Comparison of ENCODE assay signal across 33 cellular contexts in the genomic region with DNA sequence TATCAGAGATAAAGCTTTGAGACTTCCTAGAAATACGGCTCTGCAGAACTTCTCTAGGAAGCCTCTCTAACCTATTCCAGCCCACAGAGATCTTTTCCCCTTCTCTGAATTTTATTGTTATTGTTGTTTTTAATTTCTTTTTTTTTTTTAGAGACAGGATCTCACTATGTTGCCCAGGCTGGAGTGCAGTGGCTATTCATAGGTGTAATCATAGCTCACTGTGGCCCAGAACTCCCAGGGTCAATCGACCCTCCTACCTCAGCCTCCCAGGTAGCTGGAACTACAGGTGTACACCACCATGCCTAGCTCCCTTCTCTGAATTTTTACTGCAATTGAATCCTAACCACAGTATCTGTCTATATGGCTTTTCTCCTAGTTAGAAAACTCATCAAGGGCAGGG. TPM values are rescaled to one million over a fixed set of nuclear protein-coding genes. Genes with fewer than 3 reads are reported as not detected.
"Had no signal": no experiment of that assay in that cellular context is flagged by ENCODE, and none has a peak within 500 bp of the region (broad histone marks: within the 10 kb centered on the region; RNA-seq: fewer than 3 reads in every experiment).

No MANE protein-coding gene starts in this region.

- H3K27me3 ChIP-seq: dorsolateral prefrontal cortex, gastrocnemius medialis, sigmoid colon, tibial nerve had no signal

- H3K27ac Mint-ChIP-seq: activated CD4-positive, alpha-beta memory T cell treated with anti-CD3 and anti-CD28 coated beads for 36 hours; activated naive CD4-positive, alpha-beta T cell treated with anti-CD3 and anti-CD28 coated beads for 36 hours; activated T-helper 1 cell treated with anti-CD3 and anti-CD28 coated beads, Interleukin-12 subunit alpha, Interleukin-12 subunit beta, Interleukin-2, Interleukin-4 antibody, amounts not matched to agents 30 ng/mL and 10 ng/mL and 1 ng/mL, durations not matched to agents 14 hours and 24 hours and 36 hours; effector memory CD8-positive, alpha-beta T cell; stimulated activated naive B cell treated with anti-CD40 and anti-IgM and Interleukin-4, amounts not matched to agents 10 μg/mL and 1 μg/mL and 100 μg/mL, for 72 hours; T-helper 1 cell treated with Interleukin-12 subunit alpha and Interleukin-12 subunit beta and Interleukin-4 antibody, amounts not matched to agents 30 μg/mL and 1 μg/mL, for 36 hours had no signal

- H3K4me3 ChIP-seq: dorsolateral prefrontal cortex, gastrocnemius medialis, sigmoid colon, smooth muscle cell, tibial nerve had no signal

- H3K4me3 Mint-ChIP-seq: activated CD4-positive, alpha-beta memory T cell treated with anti-CD3 and anti-CD28 coated beads for 36 hours; activated naive CD4-positive, alpha-beta T cell treated with anti-CD3 and anti-CD28 coated beads for 36 hours; activated T-helper 1 cell treated with anti-CD3 and anti-CD28 coated beads, Interleukin-12 subunit alpha, Interleukin-12 subunit beta, Interleukin-2, Interleukin-4 antibody, amounts not matched to agents 30 ng/mL and 10 ng/mL and 1 ng/mL, durations not matched to agents 14 hours and 24 hours and 36 hours; effector memory CD8-positive, alpha-beta T cell; nephron; stimulated activated naive B cell treated with anti-CD40 and anti-IgM and Interleukin-4, amounts not matched to agents 10 μg/mL and 1 μg/mL and 100 μg/mL, for 72 hours; T-helper 1 cell treated with Interleukin-12 subunit alpha and Interleukin-12 subunit beta and Interleukin-4 antibody, amounts not matched to agents 30 μg/mL and 1 μg/mL, for 36 hours had no signal

- H3K27ac ChIP-seq: gastrocnemius medialis, sigmoid colon, VCaP had no signal

- H3K9me3 Mint-ChIP-seq: activated CD4-positive, alpha-beta memory T cell treated with anti-CD3 and anti-CD28 coated beads for 36 hours; activated naive CD4-positive, alpha-beta T cell treated with anti-CD3 and anti-CD28 coated beads for 36 hours; activated T-helper 1 cell treated with anti-CD3 and anti-CD28 coated beads, Interleukin-12 subunit alpha, Interleukin-12 subunit beta, Interleukin-2, Interleukin-4 antibody, amounts not matched to agents 30 ng/mL and 10 ng/mL and 1 ng/mL, durations not matched to agents 14 hours and 24 hours and 36 hours; effector memory CD8-positive, alpha-beta T cell; nephron; stimulated activated naive B cell treated with anti-CD40 and anti-IgM and Interleukin-4, amounts not matched to agents 10 μg/mL and 1 μg/mL and 100 μg/mL, for 72 hours; T-helper 1 cell treated with Interleukin-12 subunit alpha and Interleukin-12 subunit beta and Interleukin-4 antibody, amounts not matched to agents 30 μg/mL and 1 μg/mL, for 36 hours had no signal

- H3K36me3 Mint-ChIP-seq: activated CD4-positive, alpha-beta memory T cell treated with anti-CD3 and anti-CD28 coated beads for 36 hours; stimulated activated naive B cell treated with anti-CD40 and anti-IgM and Interleukin-4, amounts not matched to agents 10 μg/mL and 1 μg/mL and 100 μg/mL, for 72 hours had no signal

- ATAC-seq: activated CD4-positive, CD25-positive, alpha-beta regulatory T cell treated with anti-CD3 and anti-CD28 coated beads, Interleukin-2, amount 50 U/mL, for 24 hours; effector memory CD8-positive, alpha-beta T cell; gastrocnemius medialis; stimulated activated naive B cell treated with anti-CD40 and anti-IgM and Interleukin-4, amounts not matched to agents 10 μg/mL and 1 μg/mL and 100 μg/mL, for 72 hours had no signal

- DNase-seq: activated CD4-positive, alpha-beta memory T cell treated with anti-CD3 and anti-CD28 coated beads for 36 hours; activated CD4-positive, alpha-beta T cell treated with anti-CD3 and anti-CD28 coated beads for 48 hours; activated CD8-positive, alpha-beta memory T cell treated with anti-CD3 and anti-CD28 coated beads, Interleukin-2, amount 50 U/mL, for 4 hours; activated effector memory CD4-positive, alpha-beta T cell treated with anti-CD3 and anti-CD28 coated beads, Interleukin-2, amount 50 U/mL, for 16 hours; activated naive CD4-positive, alpha-beta T cell treated with anti-CD3 and anti-CD28 coated beads for 36 hours; activated T-cell treated with anti-CD3 and anti-CD28 coated beads, Interleukin-2, amount 50 U/mL, for 1 hour; dorsolateral prefrontal cortex; effector memory CD8-positive, alpha-beta T cell; erythroblast; gastrocnemius medialis; glutamatergic neuron; left cardiac atrium; mesenchymal stem cell; retina; sigmoid colon; stimulated activated CD4-positive, alpha-beta T cell treated with anti-CD3 and anti-CD28 coated beads, Interleukin-2, amount 100 ng/mL, for 24 hours; stimulated activated naive B cell treated with anti-CD40 and anti-IgM and Interleukin-4, amounts not matched to agents 10 μg/mL and 1 μg/mL and 100 μg/mL, for 72 hours; T-helper 9 cell had no signal

- H3K36me3 ChIP-seq: sigmoid colon, tibial nerve had no signal

- H3K4me2 ChIP-seq: smooth muscle cell had no signal

- H3K9me3 ChIP-seq: gastrocnemius medialis, sigmoid colon, tibial nerve had no signal

RNA-seq across cellular contexts. Expression of a gene that starts 19.6 kb away (rescaled TPM):
- total RNA-seq: activated T-helper 1 cell treated with anti-CD3 and anti-CD28 coated beads, Interleukin-12 subunit alpha, Interleukin-12 subunit beta, Interleukin-2, Interleukin-4 antibody, amounts not matched to agents 30 ng/mL and 10 ng/mL and 1 ng/mL, durations not matched to agents 14 hours and 24 hours and 36 hours had no signal

RNA-seq across cellular contexts. Expression of a gene that starts 44.8 kb away (rescaled TPM):
- total RNA-seq: activated T-helper 1 cell treated with anti-CD3 and anti-CD28 coated beads, Interleukin-12 subunit alpha, Interleukin-12 subunit beta, Interleukin-2, Interleukin-4 antibody, amounts not matched to agents 30 ng/mL and 10 ng/mL and 1 ng/mL, durations not matched to agents 14 hours and 24 hours and 36 hours; gastrocnemius medialis; left cardiac atrium; myocyte; osteoblast; smooth muscle cell; temporal lobe; tibial nerve; urinary bladder had no signal
- polyA plus RNA-seq: keratinocyte, smooth muscle cell had no signal

RNA-seq across cellular contexts. Expression of a gene that starts 59.0 kb away (rescaled TPM):
- total RNA-seq: activated CD4-positive, alpha-beta memory T cell treated with anti-CD3 and anti-CD28 coated beads for 36 hours; activated CD8-positive, alpha-beta memory T cell treated with anti-CD3 and anti-CD28 coated beads for 36 hours; activated naive CD4-positive, alpha-beta T cell treated with anti-CD3 and anti-CD28 coated beads for 36 hours; activated T-helper 1 cell treated with anti-CD3 and anti-CD28 coated beads, Interleukin-12 subunit alpha, Interleukin-12 subunit beta, Interleukin-2, Interleukin-4 antibody, amounts not matched to agents 30 ng/mL and 10 ng/mL and 1 ng/mL, durations not matched to agents 14 hours and 24 hours and 36 hours; gastrocnemius medialis; left cardiac atrium; liver; myocyte; osteoblast; posterior vena cava; smooth muscle cell; temporal lobe; tibial nerve; urinary bladder had no signal
- polyA plus RNA-seq: keratinocyte, liver, sigmoid colon, smooth muscle cell, urinary bladder had no signal
